16 cellular contexts compared by ENCODE assay signal in genomic region chr4:40603281-40603680, GRCh38. TPM values are rescaled to one million over a fixed set of nuclear protein-coding genes. Genes with fewer than 3 reads are reported as not detected.
DNase-seq lines count a peak whose midpoint lies in the region; ATAC-seq and TF ChIP-seq lines count a peak whose summit lies in the region.
"Had no signal": no experiment of that assay in that cellular context is flagged by ENCODE, and none has a peak within 500 bp of the region (broad histone marks: within the 10 kb centered on the region; RNA-seq: fewer than 3 reads in every experiment).

No MANE protein-coding gene starts in this region.

- H3K27me3 ChIP-seq in PC-3 (ENCODE audit: low read length) (no peaks in the 10 kb centered on the region), heart right ventricle (peaks cover 0 to 5% (median 0%) of the 10 kb centered on the region in 7 donors)

- H3K4me3 ChIP-seq in PC-3 (ENCODE audit: low read length), result no peak overlapping the region
- H3K4me3 ChIP-seq in heart right ventricle, result no peak overlapping the region

- no peaks in the 10 kb centered on the region for H3K36me3 ChIP-seq in PC-3 (ENCODE audit: low read depth, low read length)
- no peaks in the 10 kb centered on the region for H3K36me3 ChIP-seq in heart right ventricle

- H3K4me2 ChIP-seq in PC-3 (ENCODE audit: low read length), result no peak overlapping the region

- peak overlapping the region; percentile 25; the same call in 1 of the 2 replicates for H3K27ac ChIP-seq in PC-3 (ENCODE audit: low read length)
- no peak overlapping the region for H3K27ac ChIP-seq in heart right ventricle

- H2AFZ ChIP-seq in PC-3 (ENCODE audit: low read length), result no peak overlapping the region

- H3K9me3 Mint-ChIP-seq in CD14-positive monocyte, result peaks cover 0 to 7% (median 0%) of the 10 kb centered on the region in 7 donors
- no peaks in the 10 kb centered on the region for H3K9me3 Mint-ChIP-seq in chondrocyte (ENCODE audit: low read depth)
- H3K9me3 Mint-ChIP-seq in memory B cell, result no peaks in the 10 kb centered on the region
- H3K9me3 Mint-ChIP-seq: CD4-positive, alpha-beta T cell; IgD-negative memory B cell had no signal

- POLR2A ChIA-PET in PC-3 (lab: Charles Lee; ENCODE audit: unreplicated experiment), result no interaction called here

- no peaks in the 10 kb centered on the region for H3K9me2 ChIP-seq in PC-3 (replicated peaks; ENCODE audit: low read length)

- no TSS peak for BruUV-seq in PC-3 (replicated peaks; lab: Mats Ljungman, UMichigan)

- intact Hi-C loops in CD14-positive monocyte (cut with micrococcal nuclease) (loop anchor here in 1 of 2 donors (10.0 kb wide), 1 partner anchor 48 kb away; no protein-coding TSS in a partner anchor), PC-3 (cut with micrococcal nuclease) (no loop called here), heart right ventricle (cut with DNase I) (no loop called here)

- CTCF ChIA-PET in PC-3 (lab: Charles Lee), result no interaction called here

- H3K9me3 ChIP-seq in PC-3 (ENCODE audit: low read length) (no peaks in the 10 kb centered on the region), heart right ventricle (no peaks in the 10 kb centered on the region)
- H3K9me3 ChIP-seq: Caco-2 had no signal

- H4K20me1 ChIP-seq in PC-3 (ENCODE audit: low read length), result no peaks in the 10 kb centered on the region

- no peaks in the 10 kb centered on the region for H3F3A ChIP-seq in PC-3 (ENCODE audit: low read length, unreplicated experiment)

- DNase-seq in CD14-positive monocyte (ENCODE audit: low spot score) (no peak), PC-3 (peak; percentile 51), chondrocyte (ENCODE audit: low spot score) (no peak), memory B cell (ENCODE audit: low spot score in 2 of 2) (no peak), NCI-H2029 (lab: John Stamatoyannopoulos, UW) (no peak), NCI-H82 (lab: John Stamatoyannopoulos, UW) (no peak), heart right ventricle (no peak)
- DNase-seq: C1 segment of cervical spinal cord; Caco-2; CD4-positive, alpha-beta T cell; GOT3; H7 had no signal

- H3K27ac Mint-ChIP-seq in CD14-positive monocyte (peak overlapping the region; percentile 82 to 98 (median 95)), chondrocyte (ENCODE audit: unreplicated experiment) (peak overlapping the region; percentile 32), memory B cell (peak overlapping the region; percentile 59)
- H3K27ac Mint-ChIP-seq: B cell; CD4-positive, alpha-beta T cell had no signal

- no peaks in the 10 kb centered on the region; the same call in 1 of the 2 replicates for H3K79me2 ChIP-seq in PC-3 (ENCODE audit: low read length)

- H3K36me3 Mint-ChIP-seq in CD14-positive monocyte, result peaks cover 22 to 57% of the 10 kb centered on the region in 2 donors
- H3K36me3 Mint-ChIP-seq in chondrocyte (ENCODE audit: low read depth), result no peaks in the 10 kb centered on the region
- H3K36me3 Mint-ChIP-seq in memory B cell, result peaks cover 8% of the 10 kb centered on the region
- H3K36me3 Mint-ChIP-seq: IgD-negative memory B cell had no signal

- TF ChIP-seq CTCF in CD14-positive monocyte (IDR thresholded peaks at IDR 0.05) (no peak), PC-3 (conservative IDR thresholded peaks at IDR 0.05; ENCODE audit: low read depth, low read length) (no peak), chondrocyte (IDR thresholded peaks at IDR 0.05) (no peak), heart right ventricle (IDR thresholded peaks at IDR 0.05) (no peak)

- peaks cover 0 to 3% (median 0%) of the 10 kb centered on the region in 3 donors for H3K27me3 Mint-ChIP-seq in CD14-positive monocyte (ENCODE audit: low read depth in 3 of 3)
- H3K27me3 Mint-ChIP-seq in chondrocyte (ENCODE audit: low read depth), result no peaks in the 10 kb centered on the region
- H3K27me3 Mint-ChIP-seq in memory B cell, result no peaks in the 10 kb centered on the region
- H3K27me3 Mint-ChIP-seq: B cell; CD4-positive, alpha-beta T cell; IgD-negative memory B cell had no signal

- ATAC-seq in PC-3, result peak; percentile 76
- no peak for ATAC-seq in memory B cell (ENCODE audit: low read depth)
- ATAC-seq in HG03469 (IDR thresholded peaks at IDR 0.05; ENCODE audit: unreplicated experiment), result no peak
- ATAC-seq in heart right ventricle, result no peak
- ATAC-seq: HepG2 had no signal

- peaks cover 72% of the 10 kb centered on the region for H3K4me1 Mint-ChIP-seq in CD14-positive monocyte
- no peaks in the 10 kb centered on the region for H3K4me1 Mint-ChIP-seq in chondrocyte (ENCODE audit: low read depth)
- peaks cover 8% of the 10 kb centered on the region for H3K4me1 Mint-ChIP-seq in memory B cell
- H3K4me1 Mint-ChIP-seq: B cell had no signal

- H3K4me3 Mint-ChIP-seq in CD14-positive monocyte, result no peak overlapping the region
- H3K4me3 Mint-ChIP-seq in chondrocyte (ENCODE audit: unreplicated experiment), result no peak overlapping the region
- no peak overlapping the region for H3K4me3 Mint-ChIP-seq in memory B cell
- H3K4me3 Mint-ChIP-seq: B cell; CD4-positive, alpha-beta T cell; IgD-negative memory B cell had no signal

- H3K4me1 ChIP-seq in PC-3 (ENCODE audit: insufficient read depth, low read length) (peaks cover 13% of the 10 kb centered on the region), heart right ventricle (peaks cover 0 to 42% (median 0%) of the 10 kb centered on the region in 9 donors)
- H3K4me1 ChIP-seq: Caco-2 had no signal

- H3K9ac ChIP-seq in PC-3 (ENCODE audit: low read length), result no peak overlapping the region

RNA-seq across cellular contexts. Expression of gene RBM47, which starts 26.4 kb away (rescaled TPM):
- polyA plus RNA-seq in CD14-positive monocyte, result 10 to 100 TPM; 79.5 to 92.8 TPM
- total RNA-seq in PC-3 (2014; rRNA removed), result 34.7 and 47.6 TPM in 2 replicates
- total RNA-seq in chondrocyte, result 0.12 to 0.26 TPM (median 0.12 TPM) in 3 replicates
- 10 to 100 TPM in 1 of 10 donors, 1 to 10 TPM in 7, under 1 TPM in 2; 0.71 to 14.0 (median 2.5) TPM for total RNA-seq in heart right ventricle
- polyA plus RNA-seq in heart right ventricle, result 1 to 10 TPM in 1 of 2 donors, under 1 TPM in 1; 0.41 to 1.8 TPM

Comparison
In these comparisons a context has a peak if more than half of its experiments do, and no peak if none do; other contexts are left out.
1. H3K27ac Mint-ChIP-seq: peak in every context shown above with its lines; median percentile 95 in CD14-positive monocyte; 59 in memory B cell; 32 in chondrocyte.